ENCODE assay signal across 6 cellular contexts in the genomic region with DNA sequence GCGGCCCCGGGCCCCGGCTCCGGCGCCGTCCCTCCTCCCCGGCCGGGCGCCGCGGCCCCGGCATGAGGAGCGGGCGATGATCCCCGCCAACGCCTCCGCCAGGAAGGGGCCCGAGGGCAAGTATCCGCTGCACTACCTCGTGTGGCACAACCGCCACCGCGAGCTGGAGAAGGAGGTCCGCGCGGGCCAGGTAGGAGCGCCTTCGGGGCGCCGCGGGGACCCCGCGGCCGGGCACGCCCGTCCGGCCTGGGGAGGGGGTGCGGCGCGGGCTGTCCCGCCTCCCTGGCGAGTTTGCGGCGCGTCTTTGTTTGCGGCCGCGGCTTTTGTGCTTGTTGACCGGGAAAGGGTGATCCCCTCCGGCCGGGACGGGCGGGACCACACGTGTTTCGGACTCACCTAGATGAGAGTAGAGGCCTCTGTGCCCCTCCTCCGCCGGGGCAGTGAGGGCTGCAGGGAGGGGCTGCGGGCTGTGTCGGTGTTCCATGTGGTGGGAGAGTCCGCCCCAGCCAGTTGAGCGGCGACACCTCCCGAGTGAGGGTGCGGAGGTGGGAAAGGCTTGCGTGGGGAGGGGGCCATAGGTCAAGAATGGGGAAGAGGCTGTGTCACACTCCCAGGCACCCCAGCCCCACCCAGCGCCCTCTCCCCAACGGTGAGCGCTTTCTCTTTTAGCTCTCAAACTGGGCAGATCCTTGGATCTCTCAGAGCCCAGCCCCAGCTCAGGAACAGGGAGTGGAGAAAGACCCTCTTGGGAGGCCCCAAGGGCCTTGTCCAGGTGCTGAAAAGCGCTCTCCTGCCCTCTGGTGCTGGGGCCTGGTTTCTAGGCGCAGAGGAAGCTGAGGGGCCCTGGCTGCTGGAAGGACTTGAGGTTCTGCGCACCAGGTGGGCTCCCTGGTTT. TPM values are rescaled to one million over a fixed set of nuclear protein-coding genes. Genes with fewer than 3 reads are reported as not detected.
DNase-seq lines count a peak whose midpoint lies in the region; ATAC-seq, FAIRE-seq and TF ChIP-seq lines count a peak whose summit lies in the region.

No MANE protein-coding gene starts in this region.

- POLR2A ChIA-PET in WTC11 (lab: Charles Lee) = interaction anchor here (0.6 to 3.1 kb wide), 7 partner anchors 20 to 41 kb away, joined by 3 to 12 read pairs (median 4); a partner anchor contains a TSS

- H3K9me3 Mint-ChIP-seq in WTC11 = no peaks in the 10 kb centered on the region

- H3K27me3 Mint-ChIP-seq in WTC11 (ENCODE audit: low read depth) = peaks cover 4% of the 10 kb centered on the region; the same call in 1 of the 2 replicates

- H3K4me3 Mint-ChIP-seq in WTC11 = peak overlapping the region; percentile 75

- CTCF ChIA-PET in WTC11 (lab: Charles Lee) = interaction anchor here (0.6 to 4.7 kb wide), 24 partner anchors 8 to 448 kb away, joined by 3 to 272 read pairs (median 5); a partner anchor contains a TSS

- ATAC-seq in WTC11 (peak; percentile 21), HG02763 (IDR thresholded peaks at IDR 0.05; ENCODE audit: unreplicated experiment) (no peak)

- peaks cover 55% of the 10 kb centered on the region for H3K4me1 Mint-ChIP-seq in WTC11

- no peak for FAIRE-seq in GM19239 (lab: Jason Lieb, UNC)

- peak; percentile 52 for DNase-seq in activated CD4-positive, alpha-beta T cell treated with anti-CD3 and anti-CD28 coated beads for 48 hours
- DNase-seq in activated CD4-positive, alpha-beta T cell treated with anti-CD3 and anti-CD28 coated beads for 1 hour = no peak
- peak; percentile 79 for DNase-seq in WTC11 (ENCODE audit: low spot score)
- DNase-seq in islet precursor cell = peak; percentile 89
- no peak for DNase-seq in GM19239 (ENCODE audit: insufficient read length, low spot score)

- H3K36me3 Mint-ChIP-seq in WTC11 = no peaks in the 10 kb centered on the region

- H3K27ac Mint-ChIP-seq in WTC11 = no peak overlapping the region

- no peak for TF ChIP-seq CTCF in WTC11 (IDR thresholded peaks at IDR 0.05)

TF ChIP-seq in WTC11, 78 proteins besides CTCF, POLR2A, EP300 and RAD21 (continues in another document):
- TF ChIP-seq ZNF671 (CRISPR knock-in tag; IDR thresholded peaks at IDR 0.05) = no peak
- peak; percentile 70; the same call in 1 of the 2 replicates for TF ChIP-seq TP53 (CRISPR knock-in tag; IDR thresholded peaks at IDR 0.05)
- TF ChIP-seq NR1H2 (CRISPR knock-in tag; IDR thresholded peaks at IDR 0.05) = peak; percentile 58; the same call in 1 of the 2 replicates
- TF ChIP-seq, protein P1, sequence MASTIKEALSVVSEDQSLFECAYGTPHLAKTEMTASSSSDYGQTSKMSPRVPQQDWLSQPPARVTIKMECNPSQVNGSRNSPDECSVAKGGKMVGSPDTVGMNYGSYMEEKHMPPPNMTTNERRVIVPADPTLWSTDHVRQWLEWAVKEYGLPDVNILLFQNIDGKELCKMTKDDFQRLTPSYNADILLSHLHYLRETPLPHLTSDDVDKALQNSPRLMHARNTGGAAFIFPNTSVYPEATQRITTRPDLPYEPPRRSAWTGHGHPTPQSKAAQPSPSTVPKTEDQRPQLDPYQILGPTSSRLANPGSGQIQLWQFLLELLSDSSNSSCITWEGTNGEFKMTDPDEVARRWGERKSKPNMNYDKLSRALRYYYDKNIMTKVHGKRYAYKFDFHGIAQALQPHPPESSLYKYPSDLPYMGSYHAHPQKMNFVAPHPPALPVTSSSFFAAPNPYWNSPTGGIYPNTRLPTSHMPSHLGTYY (CRISPR knock-in tag; IDR thresholded peaks at IDR 0.05) = peak; percentile 56; the same call in 1 of the 2 replicates
- TF ChIP-seq ZNF423 (CRISPR knock-in tag; IDR thresholded peaks at IDR 0.05) = no peak
- TF ChIP-seq FOXP1 (CRISPR knock-in tag; IDR thresholded peaks at IDR 0.05; ENCODE audit: borderline replicate concordance) = peak; percentile 76; the same call in 1 of the 2 replicates
- TF ChIP-seq TCF7 (CRISPR knock-in tag; IDR thresholded peaks at IDR 0.05; ENCODE audit: low read depth) = peak; percentile 95
- TF ChIP-seq, protein P2, sequence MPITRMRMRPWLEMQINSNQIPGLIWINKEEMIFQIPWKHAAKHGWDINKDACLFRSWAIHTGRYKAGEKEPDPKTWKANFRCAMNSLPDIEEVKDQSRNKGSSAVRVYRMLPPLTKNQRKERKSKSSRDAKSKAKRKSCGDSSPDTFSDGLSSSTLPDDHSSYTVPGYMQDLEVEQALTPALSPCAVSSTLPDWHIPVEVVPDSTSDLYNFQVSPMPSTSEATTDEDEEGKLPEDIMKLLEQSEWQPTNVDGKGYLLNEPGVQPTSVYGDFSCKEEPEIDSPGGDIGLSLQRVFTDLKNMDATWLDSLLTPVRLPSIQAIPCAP (CRISPR knock-in tag; IDR thresholded peaks at IDR 0.05) = no peak
- TF ChIP-seq, protein P3, sequence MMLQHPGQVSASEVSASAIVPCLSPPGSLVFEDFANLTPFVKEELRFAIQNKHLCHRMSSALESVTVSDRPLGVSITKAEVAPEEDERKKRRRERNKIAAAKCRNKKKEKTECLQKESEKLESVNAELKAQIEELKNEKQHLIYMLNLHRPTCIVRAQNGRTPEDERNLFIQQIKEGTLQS (CRISPR knock-in tag; conservative IDR thresholded peaks at IDR 0.05) = 0 out of 2 replicates have a peak, but pooled peaks have one; percentile 54
- TF ChIP-seq ZNF219 (CRISPR knock-in tag; IDR thresholded peaks at IDR 0.05; ENCODE audit: borderline replicate concordance) = peak; percentile 97
- TF ChIP-seq ZNF396 (CRISPR knock-in tag; IDR thresholded peaks at IDR 0.05; ENCODE audit: borderline replicate concordance) = no peak
- TF ChIP-seq, protein P4, sequence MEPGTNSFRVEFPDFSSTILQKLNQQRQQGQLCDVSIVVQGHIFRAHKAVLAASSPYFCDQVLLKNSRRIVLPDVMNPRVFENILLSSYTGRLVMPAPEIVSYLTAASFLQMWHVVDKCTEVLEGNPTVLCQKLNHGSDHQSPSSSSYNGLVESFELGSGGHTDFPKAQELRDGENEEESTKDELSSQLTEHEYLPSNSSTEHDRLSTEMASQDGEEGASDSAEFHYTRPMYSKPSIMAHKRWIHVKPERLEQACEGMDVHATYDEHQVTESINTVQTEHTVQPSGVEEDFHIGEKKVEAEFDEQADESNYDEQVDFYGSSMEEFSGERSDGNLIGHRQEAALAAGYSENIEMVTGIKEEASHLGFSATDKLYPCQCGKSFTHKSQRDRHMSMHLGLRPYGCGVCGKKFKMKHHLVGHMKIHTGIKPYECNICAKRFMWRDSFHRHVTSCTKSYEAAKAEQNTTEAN (CRISPR knock-in tag; IDR thresholded peaks at IDR 0.05) = no peak
- no peak for TF ChIP-seq NFATC4 (CRISPR knock-in tag; IDR thresholded peaks at IDR 0.05)
- TF ChIP-seq ZNF121 (CRISPR knock-in tag; IDR thresholded peaks at IDR 0.05) = no peak
- TF ChIP-seq ESRRA (CRISPR knock-in tag; IDR thresholded peaks at IDR 0.05; ENCODE audit: borderline replicate concordance) = peak; percentile 89; the same call in 1 of the 2 replicates
- TF ChIP-seq KAT7 (CRISPR knock-in tag; IDR thresholded peaks at IDR 0.05; ENCODE audit: borderline replicate concordance) = no peak
- TF ChIP-seq, protein P5, sequence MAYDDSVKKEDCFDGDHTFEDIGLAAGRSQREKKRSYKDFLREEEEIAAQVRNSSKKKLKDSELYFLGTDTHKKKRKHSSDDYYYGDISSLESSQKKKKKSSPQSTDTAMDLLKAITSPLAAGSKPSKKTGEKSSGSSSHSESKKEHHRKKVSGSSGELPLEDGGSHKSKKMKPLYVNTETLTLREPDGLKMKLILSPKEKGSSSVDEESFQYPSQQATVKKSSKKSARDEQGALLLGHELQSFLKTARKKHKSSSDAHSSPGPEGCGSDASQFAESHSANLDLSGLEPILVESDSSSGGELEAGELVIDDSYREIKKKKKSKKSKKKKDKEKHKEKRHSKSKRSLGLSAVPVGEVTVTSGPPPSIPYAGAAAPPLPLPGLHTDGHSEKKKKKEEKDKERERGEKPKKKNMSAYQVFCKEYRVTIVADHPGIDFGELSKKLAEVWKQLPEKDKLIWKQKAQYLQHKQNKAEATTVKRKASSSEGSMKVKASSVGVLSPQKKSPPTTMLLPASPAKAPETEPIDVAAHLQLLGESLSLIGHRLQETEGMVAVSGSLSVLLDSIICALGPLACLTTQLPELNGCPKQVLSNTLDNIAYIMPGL (CRISPR knock-in tag; IDR thresholded peaks at IDR 0.05) = peak; percentile 5; the same call in 1 of the 2 replicates
- peak; percentile 73; the same call in 1 of the 2 replicates for TF ChIP-seq IRF2 (CRISPR knock-in tag; IDR thresholded peaks at IDR 0.05; ENCODE audit: borderline replicate concordance, low read depth)
- peak; percentile 52; the same call in 1 of the 2 replicates for TF ChIP-seq PRRX2 (CRISPR knock-in tag; IDR thresholded peaks at IDR 0.05)
- TF ChIP-seq ATF1 (CRISPR knock-in tag; IDR thresholded peaks at IDR 0.05) = no peak
- TF ChIP-seq, protein P6, sequence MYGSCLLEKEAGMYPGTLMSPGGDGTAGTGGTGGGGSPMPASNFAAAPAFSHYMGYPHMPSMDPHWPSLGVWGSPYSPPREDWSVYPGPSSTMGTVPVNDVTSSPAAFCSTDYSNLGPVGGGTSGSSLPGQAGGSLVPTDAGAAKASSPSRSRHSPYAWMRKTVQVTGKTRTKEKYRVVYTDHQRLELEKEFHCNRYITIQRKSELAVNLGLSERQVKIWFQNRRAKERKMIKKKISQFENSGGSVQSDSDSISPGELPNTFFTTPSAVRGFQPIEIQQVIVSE (CRISPR knock-in tag; IDR thresholded peaks at IDR 0.05; ENCODE audit: borderline replicate concordance) = no peak
- TF ChIP-seq, protein P7, sequence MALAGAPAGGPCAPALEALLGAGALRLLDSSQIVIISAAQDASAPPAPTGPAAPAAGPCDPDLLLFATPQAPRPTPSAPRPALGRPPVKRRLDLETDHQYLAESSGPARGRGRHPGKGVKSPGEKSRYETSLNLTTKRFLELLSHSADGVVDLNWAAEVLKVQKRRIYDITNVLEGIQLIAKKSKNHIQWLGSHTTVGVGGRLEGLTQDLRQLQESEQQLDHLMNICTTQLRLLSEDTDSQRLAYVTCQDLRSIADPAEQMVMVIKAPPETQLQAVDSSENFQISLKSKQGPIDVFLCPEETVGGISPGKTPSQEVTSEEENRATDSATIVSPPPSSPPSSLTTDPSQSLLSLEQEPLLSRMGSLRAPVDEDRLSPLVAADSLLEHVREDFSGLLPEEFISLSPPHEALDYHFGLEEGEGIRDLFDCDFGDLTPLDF (CRISPR knock-in tag; IDR thresholded peaks at IDR 0.05) = peak; percentile 84; the same call in 1 of the 2 replicates

RNA-seq across cellular contexts. Expression of a gene that starts 0.9 kb away (rescaled TPM):
- total RNA-seq in WTC11 (2021) = 29.8 to 45.5 TPM (median 32.2 TPM) in 3 replicates

RNA-seq across cellular contexts. Expression of a gene that starts 4.3 kb away (rescaled TPM):
- 43.9 to 66.9 TPM (median 45.0 TPM) in 3 replicates for total RNA-seq in WTC11 (2021)

RNA-seq across cellular contexts. Expression of a gene that starts 25.3 kb away (rescaled TPM):
- 33.1 to 41.9 TPM (median 36.7 TPM) in 3 replicates for total RNA-seq in WTC11 (2021)

RNA-seq across cellular contexts. Expression of a gene that starts 27.0 kb away (rescaled TPM):
- total RNA-seq in WTC11 (2021) = 2.6 to 3.3 TPM (median 2.8 TPM) in 3 replicates

RNA-seq across cellular contexts. Expression of a gene that starts 28.9 kb away (rescaled TPM):
- total RNA-seq in WTC11 (2021) = 6.4 to 8.9 TPM (median 7.5 TPM) in 3 replicates

Comparison
In these comparisons a context has a peak if more than half of its experiments do, and no peak if none do; other contexts are left out.
1. DNase-seq: peak in activated CD4-positive, alpha-beta T cell treated with anti-CD3 and anti-CD28 coated beads for 48 hours (single experiment), WTC11 (single experiment) and islet precursor cell (single experiment); none in activated CD4-positive, alpha-beta T cell treated with anti-CD3 and anti-CD28 coated beads for 1 hour (single experiment) and GM19239 (single experiment).